Comparison of ENCODE assay signal across 19 cellular contexts in genomic region chr16:56226187-56226586, GRCh38. TPM values are rescaled to one million over a fixed set of nuclear protein-coding genes. Genes with fewer than 3 reads are reported as not detected.
DNase-seq lines count a peak whose midpoint lies in the region; ATAC-seq and TF ChIP-seq lines count a peak whose summit lies in the region.
"Had no signal": no experiment of that assay in that cellular context is flagged by ENCODE, and none has a peak within 500 bp of the region (broad histone marks: within the 10 kb centered on the region; RNA-seq: fewer than 3 reads in every experiment).

No MANE protein-coding gene starts in this region.

- TF ChIP-seq CTCF in NB4 (IDR thresholded peaks at IDR 0.05; ENCODE audit: low read depth, low read length) (no peak), dorsolateral prefrontal cortex (IDR thresholded peaks at IDR 0.05 in 54 of 56, conservative IDR thresholded peaks at IDR 0.05 in 2 of 56; ENCODE audit: low read depth in 1 of 56, partially characterized antibody in 56 of 56) (no peak), nephron progenitor cell (IDR thresholded peaks at IDR 0.05) (no peak)

- H3K4me1 Mint-ChIP-seq in nephron progenitor cell = peaks cover 23% of the 10 kb centered on the region
- H3K4me1 Mint-ChIP-seq: neural crest cell had no signal

- intact Hi-C loops in dorsolateral prefrontal cortex (cut with DNase I) (no loop called here), sciatic nerve (cut with DNase I) (no loop called here)

- H3K36me3 Mint-ChIP-seq in nephron progenitor cell (ENCODE audit: low read depth) = no peaks in the 10 kb centered on the region

- H3K27me3 ChIP-seq in dorsolateral prefrontal cortex = no peaks in the 10 kb centered on the region
- H3K27me3 ChIP-seq: esophagus muscularis mucosa had no signal

- TF ChIP-seq POLR2A in NB4 (IDR thresholded peaks at IDR 0.05; ENCODE audit: extremely low read depth, insufficient read length) = no peak

- ATAC-seq in sciatic nerve (peak; percentile 83), GM18873 (IDR thresholded peaks at IDR 0.05; ENCODE audit: low FRiP score, unreplicated experiment) (no peak)

- H3K4me3 ChIP-seq in NB4 (ENCODE audit: low read depth, low read length) (no peak overlapping the region), dorsolateral prefrontal cortex (peak overlapping the region in 4 of 59 donors; percentile 2 to 27 (median 9))
- H3K4me3 ChIP-seq: coronary artery, esophagus muscularis mucosa, SK-N-MC had no signal

- peak overlapping the region in 54 of 59 donors; percentile 5 to 99 (median 69) for H3K27ac ChIP-seq in dorsolateral prefrontal cortex
- H3K27ac ChIP-seq: 22Rv1, coronary artery, esophagus muscularis mucosa, SK-N-MC had no signal

- H3K4me3 Mint-ChIP-seq in nephron progenitor cell = no peak overlapping the region
- H3K4me3 Mint-ChIP-seq: H9, neural crest cell had no signal

- peaks cover 22% of the 10 kb centered on the region for H3K27me3 Mint-ChIP-seq in nephron progenitor cell (ENCODE audit: low read depth, poor library complexity)

- no peak overlapping the region for H3K27ac Mint-ChIP-seq in nephron progenitor cell
- H3K27ac Mint-ChIP-seq: H9 had no signal

- DNase-seq in NCI-H524 (lab: John Stamatoyannopoulos, UW) = peak; percentile 4 to 56
- DNase-seq in NCI-H524 treated with DMSO at 0.1 percent for 48 hours (lab: John Stamatoyannopoulos, UW) = no peak
- DNase-seq in NB4 (ENCODE audit: low read depth) = peak; percentile 70
- DNase-seq in dorsolateral prefrontal cortex = peak in 2 of 10 donors; percentile 41 to 52
- no peak for DNase-seq in sciatic nerve (ENCODE audit: low spot score)
- DNase-seq in activated gamma-delta T cell treated with Interleukin-2 at 50 U/mL for 16 hours = no peak
- no peak for DNase-seq in nephron progenitor cell
- DNase-seq: activated T-cell treated with anti-CD3 and anti-CD28 coated beads, Interleukin-2, amount 50 U/mL, for 1 hour; COR-L47; H9; Kasumi-1; stimulated activated naive CD4-positive, alpha-beta T cell had no signal

- H3K9me3 Mint-ChIP-seq in nephron progenitor cell = no peaks in the 10 kb centered on the region
- H3K9me3 Mint-ChIP-seq: H9, neural crest cell had no signal

RNA-seq across cellular contexts. Expression of gene GNAO1, which starts 34.9 kb away (rescaled TPM):
- total RNA-seq in dorsolateral prefrontal cortex (100 to 1,000 TPM; 319 to 543 (median 428) TPM), sciatic nerve (7.9 TPM)
- total RNA-seq: lung microvascular endothelial cell had no signal

Comparison
In these comparisons a context has a peak if more than half of its experiments do, and no peak if none do; other contexts are left out.
1. DNase-seq: peak in NCI-H524 (2 of 2) and NB4 (single experiment); none in NCI-H524 treated with DMSO at 0.1 percent for 48 hours (single experiment), sciatic nerve (single experiment), activated gamma-delta T cell treated with Interleukin-2 at 50 U/mL for 16 hours (single experiment) and nephron progenitor cell (single experiment).
2. RNA of gene GNAO1, which starts 34.9 kb away (total RNA-seq): 319 to 543 TPM in dorsolateral prefrontal cortex; 7.9 TPM in sciatic nerve (single experiment); every median in the first group is over 10 times any median in the second.